Comparison of ENCODE assay signal across 21 cellular contexts in genomic region chr21:29053011-29053553, GRCh38. TPM values are rescaled to one million over a fixed set of nuclear protein-coding genes. Genes with fewer than 3 reads are reported as not detected.
A peak's percentile ranks its signal among the peaks of the same experiment; 100 is the strongest.
DNase-seq lines count a peak whose midpoint lies in the region; ATAC-seq and TF ChIP-seq lines count a peak whose summit lies in the region.
"Had no signal": no experiment of that assay in that cellular context is flagged by ENCODE, and none has a peak within 500 bp of the region (broad histone marks: within the 10 kb centered on the region; RNA-seq: fewer than 3 reads in every experiment).

No MANE protein-coding gene starts in this region.

- H3K9me3 ChIP-seq in HCT116 (ENCODE audit: control insufficient read depth in 1 of 2, insufficient read depth in 1 of 2, low read depth in 1 of 2, low read length in 2 of 2) (no peaks in the 10 kb centered on the region), neural progenitor cell (ENCODE audit: low read depth) (no peaks in the 10 kb centered on the region), esophagus muscularis mucosa (no peaks in the 10 kb centered on the region)
- H3K9me3 ChIP-seq: A549 had no signal

- DNase-seq in NCI-H1436 (lab: John Stamatoyannopoulos, UW) (peak; percentile 52), NCI-H1436 treated with DMSO at 0.1 percent for 48 hours (lab: John Stamatoyannopoulos, UW) (no peak), HCT116 (ENCODE audit: low read depth, low spot score) (no peak), neural progenitor cell (ENCODE audit: low spot score) (no peak), T1000 (lab: John Stamatoyannopoulos, UW) (no peak), GM10266 (ENCODE audit: extremely low spot score) (no peak), esophagus muscularis mucosa (ENCODE audit: extremely low spot score) (no peak)
- DNase-seq: CD8-positive, alpha-beta T cell; dorsolateral prefrontal cortex; glutamatergic neuron; GM23248; naive thymus-derived CD8-positive, alpha-beta T cell; NCI-H1694 treated with DMSO at 0.1 percent for 48 hours; NCI-H524 treated with DMSO at 0.1 percent for 48 hours; PC-3; stimulated activated naive CD8-positive, alpha-beta T cell treated with anti-CD3 and anti-CD28 coated beads, Interleukin-15, amount 100 ng/mL, for 72 hours had no signal

- H3F3A ChIP-seq in neural progenitor cell (ENCODE audit: low read depth): peaks cover 29% of the 10 kb centered on the region

- POLR2A ChIA-PET in HCT116 (lab: Charles Lee): no interaction called here

- intact Hi-C loops in HCT116 (cut with micrococcal nuclease): no loop called here
- intact Hi-C loops in esophagus muscularis mucosa (cut with DNase I): no loop called here

- no peaks in the 10 kb centered on the region for H3K27me3 Mint-ChIP-seq in activated naive CD8-positive, alpha-beta T cell
- H3K27me3 Mint-ChIP-seq in neural progenitor cell (ENCODE audit: insufficient read depth, low read depth): peaks cover 3% of the 10 kb centered on the region
- H3K27me3 Mint-ChIP-seq: naive thymus-derived CD8-positive, alpha-beta T cell; stimulated activated naive CD8-positive, alpha-beta T cell treated with anti-CD3 and anti-CD28 coated beads, Interleukin-15, amount 100 ng/mL, for 72 hours had no signal

- no peaks in the 10 kb centered on the region for H3K4me1 Mint-ChIP-seq in activated naive CD8-positive, alpha-beta T cell (ENCODE audit: low read depth)
- no peaks in the 10 kb centered on the region for H3K4me1 Mint-ChIP-seq in neural progenitor cell
- H3K4me1 Mint-ChIP-seq: naive thymus-derived CD8-positive, alpha-beta T cell; stimulated activated naive CD8-positive, alpha-beta T cell treated with anti-CD3 and anti-CD28 coated beads, Interleukin-15, amount 100 ng/mL, for 72 hours had no signal

- peaks cover 6% of the 10 kb centered on the region for H3K36me3 Mint-ChIP-seq in activated naive CD8-positive, alpha-beta T cell
- H3K36me3 Mint-ChIP-seq in neural progenitor cell: peaks cover 17% of the 10 kb centered on the region

- H3K4me3 ChIP-seq in HCT116 (replicated peaks in 1 of 2; ENCODE audit: low read depth in 1 of 2, low read length in 2 of 2) (no peak overlapping the region), neural progenitor cell (no peak overlapping the region), esophagus muscularis mucosa (no peak overlapping the region)
- H3K4me3 ChIP-seq: A549, dorsolateral prefrontal cortex, GM23248 had no signal

- TF ChIP-seq POLR2A in HCT116 (IDR thresholded peaks at IDR 0.05; ENCODE audit: borderline replicate concordance, extremely low read depth, insufficient read depth, insufficient read length) (no peak), esophagus muscularis mucosa (IDR thresholded peaks at IDR 0.05; ENCODE audit: low read depth) (no peak)

- H3K4me1 ChIP-seq in HCT116 (ENCODE audit: control insufficient read depth in 1 of 2, insufficient read depth in 2 of 2, low read length in 2 of 2) (no peaks in the 10 kb centered on the region), neural progenitor cell (no peaks in the 10 kb centered on the region), esophagus muscularis mucosa (no peaks in the 10 kb centered on the region)

- 73% methylated on average over 5 of the region's 5 CpGs for WGBS in esophagus muscularis mucosa

- CTCF ChIA-PET in HCT116 (lab: Charles Lee): no interaction called here

- H4K20me1 ChIP-seq in HCT116 (ENCODE audit: insufficient read depth) (no peaks in the 10 kb centered on the region), neural progenitor cell (ENCODE audit: low read depth) (peaks cover 5% of the 10 kb centered on the region)

- TF ChIP-seq CTCF in HCT116 (IDR thresholded peaks at IDR 0.05 in 2 of 3, conservative IDR thresholded peaks at IDR 0.05 in 1 of 3; ENCODE audit: borderline replicate concordance in 1 of 3, insufficient read depth in 1 of 3, low read depth in 2 of 3, low read length in 2 of 3): no peak
- TF ChIP-seq CTCF in neural progenitor cell (IDR thresholded peaks at IDR 0.05): no peak
- TF ChIP-seq CTCF in GM10266 (IDR thresholded peaks at IDR 0.05; ENCODE audit: control insufficient read depth, insufficient read depth, low read depth, missing control alignments): no peak
- no peak for TF ChIP-seq CTCF in esophagus muscularis mucosa (IDR thresholded peaks at IDR 0.05)

- H3K9me3 Mint-ChIP-seq in activated naive CD8-positive, alpha-beta T cell (ENCODE audit: low read depth): no peaks in the 10 kb centered on the region
- no peaks in the 10 kb centered on the region for H3K9me3 Mint-ChIP-seq in neural progenitor cell
- H3K9me3 Mint-ChIP-seq: activated T-helper 2 cell treated with anti-CD3 and anti-CD28 coated beads, Interferon-gamma antibody, Interleukin-2, Interleukin-4, amounts not matched to agents 10 μg/mL and 5 μg/mL and 100 μg/mL, durations not matched to agents 14 hours and 24 hours and 36 hours; CD8-positive, alpha-beta T cell; naive thymus-derived CD8-positive, alpha-beta T cell; stimulated activated naive CD8-positive, alpha-beta T cell treated with anti-CD3 and anti-CD28 coated beads, Interleukin-15, amount 100 ng/mL, for 72 hours had no signal

- H3K79me2 ChIP-seq in HCT116 (ENCODE audit: insufficient read depth, low read length) (no peaks in the 10 kb centered on the region; the same call in 1 of the 2 replicates), neural progenitor cell (ENCODE audit: low read depth) (no peaks in the 10 kb centered on the region)

- no peak overlapping the region for H2AFZ ChIP-seq in HCT116 (ENCODE audit: low read depth, low read length, poor library complexity, severe bottlenecking)
- no peak overlapping the region for H2AFZ ChIP-seq in neural progenitor cell (replicated peaks)
- H2AFZ ChIP-seq: GM23248 had no signal

- no peak overlapping the region for H3K9ac ChIP-seq in HCT116 (ENCODE audit: low read length)
- no peak overlapping the region for H3K9ac ChIP-seq in neural progenitor cell
- H3K9ac ChIP-seq: GM23248 had no signal

- H3K36me3 ChIP-seq in HCT116 (ENCODE audit: control insufficient read depth in 1 of 2, insufficient read depth in 2 of 2, low read length in 2 of 2): peaks cover 46 to 49% of the 10 kb centered on the region in 2 experiments; a peak in 3 of 4 replicates
- peaks cover 22% of the 10 kb centered on the region for H3K36me3 ChIP-seq in neural progenitor cell
- H3K36me3 ChIP-seq in esophagus muscularis mucosa: peaks cover 51 to 99% (median 92%) of the 10 kb centered on the region in 4 donors

- H3K27ac Mint-ChIP-seq in activated naive CD8-positive, alpha-beta T cell: peak overlapping the region; percentile 42
- no peak overlapping the region for H3K27ac Mint-ChIP-seq in neural progenitor cell
- H3K27ac Mint-ChIP-seq: activated T-helper 2 cell treated with anti-CD3 and anti-CD28 coated beads, Interferon-gamma antibody, Interleukin-2, Interleukin-4, amounts not matched to agents 10 μg/mL and 5 μg/mL and 100 μg/mL, durations not matched to agents 14 hours and 24 hours and 36 hours; stimulated activated naive CD8-positive, alpha-beta T cell treated with anti-CD3 and anti-CD28 coated beads, Interleukin-15, amount 100 ng/mL, for 72 hours had no signal

- H3K4me3 Mint-ChIP-seq in activated naive CD8-positive, alpha-beta T cell: no peak overlapping the region
- no peak overlapping the region for H3K4me3 Mint-ChIP-seq in neural progenitor cell
- H3K4me3 Mint-ChIP-seq: CD8-positive, alpha-beta T cell; naive thymus-derived CD8-positive, alpha-beta T cell; stimulated activated naive CD8-positive, alpha-beta T cell treated with anti-CD3 and anti-CD28 coated beads, Interleukin-15, amount 100 ng/mL, for 72 hours had no signal

- no peak for TF ChIP-seq EP300 in esophagus muscularis mucosa (IDR thresholded peaks at IDR 0.05)

- no peak for TF ChIP-seq RAD21 in HCT116 (IDR thresholded peaks at IDR 0.05; ENCODE audit: low read depth)

- RAD21 ChIA-PET in HCT116 (lab: Charles Lee; ENCODE audit: low non-redundant PET in 1 of 2, low total read pairs in 2 of 2, uncharacterized antibody in 2 of 2, unreplicated experiment in 2 of 2): no interaction called here

- H3K9me2 ChIP-seq in HCT116 (ENCODE audit: insufficient read depth): no peaks in the 10 kb centered on the region

- H3K27me3 ChIP-seq in HCT116 (ENCODE audit: insufficient read depth, low read length): no peaks in the 10 kb centered on the region
- H3K27me3 ChIP-seq in neural progenitor cell: no peaks in the 10 kb centered on the region
- H3K27me3 ChIP-seq in esophagus muscularis mucosa: no peaks in the 10 kb centered on the region
- H3K27me3 ChIP-seq: dorsolateral prefrontal cortex had no signal

- no peak overlapping the region for H3K27ac ChIP-seq in HCT116 (ENCODE audit: low read depth, low read length)
- H3K27ac ChIP-seq in neural progenitor cell: peak overlapping the region; percentile 37
- H3K27ac ChIP-seq in esophagus muscularis mucosa (replicated peaks in 1 of 4): no peak overlapping the region
- H3K27ac ChIP-seq: A549, dorsolateral prefrontal cortex, GM23248, VCaP had no signal

- TSS peak; percentile 22 for BruUV-seq in HCT116 (replicated peaks; lab: Mats Ljungman, UMichigan)

- H3K4me2 ChIP-seq in HCT116 (ENCODE audit: low read length): no peak overlapping the region
- no peak overlapping the region for H3K4me2 ChIP-seq in neural progenitor cell
- H3K4me2 ChIP-seq: A549 had no signal

- ATAC-seq in HCT116: no peak
- ATAC-seq: A549; CD8-positive, alpha-beta T cell; esophagus mucosa; PC-3; stimulated activated naive CD8-positive, alpha-beta T cell treated with anti-CD3 and anti-CD28 coated beads, Interleukin-15, amount 100 ng/mL, for 72 hours had no signal

TF ChIP-seq in HCT116, 20 proteins besides CTCF, POLR2A, EP300 and RAD21 (continues in another document):
- no peak for TF ChIP-seq SP1 (IDR thresholded peaks at IDR 0.05; ENCODE audit: low read depth)
- TF ChIP-seq EGR1 (IDR thresholded peaks at IDR 0.05; ENCODE audit: low read depth): no peak
- no peak for TF ChIP-seq MAX (IDR thresholded peaks at IDR 0.05)
- no peak for TF ChIP-seq CBX3 (IDR thresholded peaks at IDR 0.05; ENCODE audit: low read depth)
- no peak for TF ChIP-seq SIN3A (IDR thresholded peaks at IDR 0.05; ENCODE audit: low read depth)

RNA-seq across cellular contexts. Expression of gene CCT8, which starts 20.4 kb away (rescaled TPM):
- total RNA-seq in HCT116 (2021; ENCODE audit: unreplicated experiment) (355 TPM), neural progenitor cell (ENCODE audit: low replicate concordance) (433 and 642 TPM in 2 replicates), esophagus muscularis mucosa (100 to 1,000 TPM in 1 of 4 donors, 10 to 100 TPM in 3; 73.9 to 104 (median 85.4) TPM)
- polyA plus RNA-seq in HCT116 (2012): 180 and 258 TPM in 2 replicates

RNA-seq across cellular contexts. Expression of gene USP16, which starts 28.6 kb away (rescaled TPM):
- total RNA-seq in HCT116 (2021; ENCODE audit: unreplicated experiment): 35.9 TPM
- polyA plus RNA-seq in HCT116 (2012): 12.6 and 19.0 TPM in 2 replicates
- 24.7 and 38.5 TPM in 2 replicates for total RNA-seq in neural progenitor cell (ENCODE audit: low replicate concordance)
- total RNA-seq in esophagus muscularis mucosa: 10 to 100 TPM; 31.3 to 47.8 (median 38.7) TPM

RNA-seq across cellular contexts. Expression of gene RWDD2B, which starts 33.9 kb away (rescaled TPM):
- total RNA-seq in HCT116 (2021; ENCODE audit: unreplicated experiment) (24.5 TPM), neural progenitor cell (ENCODE audit: low replicate concordance) (9.6 and 10.2 TPM in 2 replicates), esophagus muscularis mucosa (10 to 100 TPM in 3 of 4 donors, 1 to 10 TPM in 1; 8.3 to 16.2 (median 12.9) TPM)
- polyA plus RNA-seq in HCT116 (2012): 14.8 and 15.8 TPM in 2 replicates
